In the genomic region with DNA sequence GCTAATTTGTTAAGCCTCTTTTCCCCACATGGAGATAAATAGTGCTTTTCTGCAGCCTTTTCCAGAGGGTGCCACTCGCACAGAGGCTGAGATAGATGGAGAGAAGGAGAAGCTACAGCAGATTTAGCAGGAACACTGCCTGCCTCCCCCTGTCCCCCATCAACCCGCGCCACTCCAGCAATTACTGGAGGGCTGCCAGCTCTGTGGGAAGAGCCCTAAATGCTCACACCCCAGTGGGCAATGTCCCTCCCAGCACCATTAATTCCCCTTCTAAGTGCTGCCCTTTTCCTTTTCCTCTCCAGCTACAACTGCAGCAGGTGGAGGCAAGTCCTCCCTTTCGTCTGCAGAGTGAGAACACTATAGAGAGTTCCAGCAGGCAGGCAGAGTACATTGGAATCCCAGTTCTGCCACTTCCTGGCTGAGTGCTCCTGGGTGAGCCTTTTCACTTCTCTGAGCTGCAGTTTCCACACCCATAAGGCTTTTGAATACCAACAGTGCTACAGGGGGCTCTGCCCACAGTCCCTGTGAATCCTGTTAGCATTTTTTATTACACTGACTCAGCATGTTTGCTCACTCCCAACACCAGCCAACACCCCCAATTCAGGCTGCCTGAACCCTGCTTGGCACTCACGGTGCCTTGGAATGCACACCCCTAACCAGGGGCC, we compare ENCODE assay signal across 16 cellular contexts.
DNase-seq lines count a peak whose midpoint lies in the region; ATAC-seq and TF ChIP-seq lines count a peak whose summit lies in the region.
"Had no signal": no experiment of that assay in that cellular context is flagged by ENCODE, and none has a peak within 500 bp of the region (broad histone marks: within the 10 kb centered on the region; RNA-seq: fewer than 3 reads in every experiment).

No MANE protein-coding gene starts in this region.

- H3K36me3 ChIP-seq in endodermal cell (ENCODE audit: control insufficient read depth, insufficient read depth, low read length) (no peaks in the 10 kb centered on the region), thyroid gland (no peaks in the 10 kb centered on the region), adrenal gland (replicated peaks in 1 of 2) (no peaks in the 10 kb centered on the region)
- H3K36me3 ChIP-seq: stomach had no signal

- H3K9me3 ChIP-seq in endodermal cell (ENCODE audit: control insufficient read depth, low read length) (no peaks in the 10 kb centered on the region), thyroid gland (no peaks in the 10 kb centered on the region), adrenal gland (replicated peaks in 1 of 3) (no peaks in the 10 kb centered on the region)
- H3K9me3 ChIP-seq: stomach had no signal

- H3K27me3 Mint-ChIP-seq in activated CD4-positive, alpha-beta T cell treated with anti-CD3 and anti-CD28 coated beads, Interleukin-2, amount 10 ng/mL, durations not matched to agents 24 days and 14 days: no peaks in the 10 kb centered on the region
- H3K27me3 Mint-ChIP-seq in endodermal cell (ENCODE audit: insufficient read depth): no peaks in the 10 kb centered on the region

- H3K27ac ChIP-seq in endodermal cell (ENCODE audit: low read depth, low read length) (no peak overlapping the region), thyroid gland (no peak overlapping the region), adrenal gland (no peak overlapping the region)

- no peak overlapping the region for H3K4me3 ChIP-seq in endodermal cell (ENCODE audit: low read length)
- H3K4me3 ChIP-seq in thyroid gland (replicated peaks in 1 of 3): no peak overlapping the region
- no peak overlapping the region for H3K4me3 ChIP-seq in adrenal gland
- H3K4me3 ChIP-seq: stomach had no signal

- H3K36me3 Mint-ChIP-seq in activated CD4-positive, alpha-beta T cell treated with anti-CD3 and anti-CD28 coated beads, Interleukin-2, amount 10 ng/mL, durations not matched to agents 24 days and 14 days (ENCODE audit: low read depth): no peaks in the 10 kb centered on the region
- H3K36me3 Mint-ChIP-seq in endodermal cell (ENCODE audit: low read depth): no peaks in the 10 kb centered on the region
- H3K36me3 Mint-ChIP-seq: naive thymus-derived CD4-positive, alpha-beta T cell had no signal

- intact Hi-C loops in activated CD4-positive, alpha-beta T cell treated with anti-CD3 and anti-CD28 coated beads, Interleukin-2, amount 10 ng/mL, durations not matched to agents 24 days and 14 days (cut with micrococcal nuclease): no loop called here
- intact Hi-C loops in thyroid gland (cut with DNase I): no loop called here
- intact Hi-C loops in adrenal gland (cut with DNase I): no loop called here

- no peaks in the 10 kb centered on the region for H3K4me1 Mint-ChIP-seq in activated CD4-positive, alpha-beta T cell treated with anti-CD3 and anti-CD28 coated beads, Interleukin-2, amount 10 ng/mL, durations not matched to agents 24 days and 14 days
- H3K4me1 Mint-ChIP-seq in endodermal cell: peaks cover 23% of the 10 kb centered on the region
- H3K4me1 Mint-ChIP-seq: naive thymus-derived CD4-positive, alpha-beta T cell had no signal

- H3K9ac ChIP-seq in endodermal cell (ENCODE audit: extremely low read depth, low read length, poor library complexity, severe bottlenecking): no peak overlapping the region

- no peaks in the 10 kb centered on the region for H3K9me3 Mint-ChIP-seq in activated CD4-positive, alpha-beta T cell treated with anti-CD3 and anti-CD28 coated beads, Interleukin-2, amount 10 ng/mL, durations not matched to agents 24 days and 14 days
- no peaks in the 10 kb centered on the region for H3K9me3 Mint-ChIP-seq in endodermal cell
- H3K9me3 Mint-ChIP-seq: activated T-cell treated with anti-CD3 and anti-CD28 coated beads, Interleukin-2, amount 50 U/mL, for 72 hours had no signal

- TF ChIP-seq CTCF in endodermal cell (conservative IDR thresholded peaks at IDR 0.05) (no peak), thyroid gland (IDR thresholded peaks at IDR 0.05) (no peak), adrenal gland (IDR thresholded peaks at IDR 0.05) (no peak)

- peak; percentile 41 for DNase-seq in activated CD4-positive, alpha-beta T cell treated with anti-CD3 and anti-CD28 coated beads, Interleukin-2, amount 10 ng/mL, durations not matched to agents 24 days and 14 days
- no peak for DNase-seq in activated CD4-positive, alpha-beta T cell treated with anti-CD3 and anti-CD28 coated beads, Interleukin-2, amount 50 U/mL, for 1 hour
- DNase-seq in NCI-H2107 (lab: John Stamatoyannopoulos, UW) (peak; percentile 2), endodermal cell (peak; percentile 67), thyroid gland (peak; percentile 26 to 40), adrenal gland (no peak), NCI-H1048 (lab: John Stamatoyannopoulos, UW) (no peak)
- DNase-seq: activated T-cell treated with anti-CD3 and anti-CD28 coated beads, Interleukin-2, amount 50 U/mL, for 72 hours; cerebellar nuclear complex; DMS53; foreskin fibroblast; MM.1S; naive thymus-derived CD4-positive, alpha-beta T cell; NCI-H524 treated with DMSO at 0.1 percent for 48 hours; stomach had no signal

- H3K4me1 ChIP-seq in endodermal cell (ENCODE audit: control insufficient read depth, insufficient read depth, low read length) (peaks cover 18% of the 10 kb centered on the region), thyroid gland (peaks cover 8 to 29% of the 10 kb centered on the region in 2 donors), adrenal gland (replicated peaks in 1 of 2) (peaks cover 0 to 5% of the 10 kb centered on the region in 2 donors)

- ATAC-seq in HG03175 (IDR thresholded peaks at IDR 0.05; ENCODE audit: unreplicated experiment): no peak
- ATAC-seq: activated T-cell treated with anti-CD3 and anti-CD28 coated beads, Interleukin-2, amount 50 U/mL, for 72 hours; naive thymus-derived CD4-positive, alpha-beta T cell had no signal

- 70 to 80% methylated on average over 2 to 5 of the region's 5 CpGs for WGBS in endodermal cell (ENCODE audit: insufficient coverage in 1 of 2, insufficient read length in 1 of 2), 2 experiments
- WGBS in thyroid gland, 2 donors: 26 to 28% methylated on average over 5 of the region's 5 CpGs
- WGBS in adrenal gland, 4 donors: 49 to 71% (median 63%) methylated on average over 5 of the region's 5 CpGs

- no peak overlapping the region for H3K27ac Mint-ChIP-seq in activated CD4-positive, alpha-beta T cell treated with anti-CD3 and anti-CD28 coated beads, Interleukin-2, amount 10 ng/mL, durations not matched to agents 24 days and 14 days
- H3K27ac Mint-ChIP-seq in endodermal cell: no peak overlapping the region
- H3K27ac Mint-ChIP-seq: activated T-cell treated with anti-CD3 and anti-CD28 coated beads, Interleukin-2, amount 50 U/mL, for 72 hours; naive thymus-derived CD4-positive, alpha-beta T cell had no signal

- no peak for TF ChIP-seq POLR2A in thyroid gland (IDR thresholded peaks at IDR 0.05)
- no peak for TF ChIP-seq POLR2A in adrenal gland (IDR thresholded peaks at IDR 0.05)

- H3K27me3 ChIP-seq in endodermal cell (ENCODE audit: control insufficient read depth, insufficient read depth, low read length, poor library complexity, severe bottlenecking): no peaks in the 10 kb centered on the region
- no peaks in the 10 kb centered on the region for H3K27me3 ChIP-seq in thyroid gland
- H3K27me3 ChIP-seq in adrenal gland: no peaks in the 10 kb centered on the region
- H3K27me3 ChIP-seq: stomach had no signal

- no peak overlapping the region for H3K4me3 Mint-ChIP-seq in activated CD4-positive, alpha-beta T cell treated with anti-CD3 and anti-CD28 coated beads, Interleukin-2, amount 10 ng/mL, durations not matched to agents 24 days and 14 days
- H3K4me3 Mint-ChIP-seq in endodermal cell: no peak overlapping the region
- H3K4me3 Mint-ChIP-seq: activated T-cell treated with anti-CD3 and anti-CD28 coated beads, Interleukin-2, amount 50 U/mL, for 72 hours; naive thymus-derived CD4-positive, alpha-beta T cell had no signal

Comparison
In these comparisons a context has a peak if more than half of its experiments do, and no peak if none do; other contexts are left out.
1. DNase-seq: peak in activated CD4-positive, alpha-beta T cell treated with anti-CD3 and anti-CD28 coated beads, Interleukin-2, amount 10 ng/mL, durations not matched to agents 24 days and 14 days (single experiment), NCI-H2107 (single experiment), endodermal cell (single experiment) and thyroid gland (2 of 2); none in activated CD4-positive, alpha-beta T cell treated with anti-CD3 and anti-CD28 coated beads, Interleukin-2, amount 50 U/mL, for 1 hour (single experiment), adrenal gland (0 of 7) and NCI-H1048 (single experiment).